Comparison of ENCODE assay signal across 16 cellular contexts in genomic region chr10:124318811-124319210, GRCh38.
DNase-seq lines count a peak whose midpoint lies in the region; ATAC-seq and TF ChIP-seq lines count a peak whose summit lies in the region.
"Had no signal": no experiment of that assay in that cellular context is flagged by ENCODE, and none has a peak within 500 bp of the region (broad histone marks: within the 10 kb centered on the region; RNA-seq: fewer than 3 reads in every experiment).

No MANE protein-coding gene starts in this region.

- H3K4me3 ChIP-seq in endodermal cell (ENCODE audit: low read length) = no peak overlapping the region
- no peak overlapping the region for H3K4me3 ChIP-seq in CD8-positive, alpha-beta memory T cell (ENCODE audit: low read length)
- H3K4me3 ChIP-seq: GM23338 had no signal

- H3K27me3 ChIP-seq in endodermal cell (ENCODE audit: control insufficient read depth, insufficient read depth, low read length, poor library complexity, severe bottlenecking) = no peaks in the 10 kb centered on the region
- H3K27me3 ChIP-seq in CD8-positive, alpha-beta memory T cell (ENCODE audit: insufficient read depth, low read length, poor library complexity, severe bottlenecking) = no peaks in the 10 kb centered on the region

- H3K4me3 Mint-ChIP-seq in chondrocyte (ENCODE audit: unreplicated experiment) (no peak overlapping the region), endodermal cell (no peak overlapping the region), type B pancreatic cell (no peak overlapping the region), nephron progenitor cell (no peak overlapping the region)
- H3K4me3 Mint-ChIP-seq in CD8-positive, alpha-beta memory T cell = no peak overlapping the region
- H3K4me3 Mint-ChIP-seq: B cell; CD4-positive, alpha-beta T cell; GM23338 had no signal

- H3K27ac ChIP-seq in endodermal cell (ENCODE audit: low read depth, low read length) = no peak overlapping the region
- H3K27ac ChIP-seq in CD8-positive, alpha-beta memory T cell (ENCODE audit: low read depth, low read length) = no peak overlapping the region

- ATAC-seq in HG03378 (IDR thresholded peaks at IDR 0.05; ENCODE audit: unreplicated experiment) = no peak
- ATAC-seq: GM23338 had no signal

- no peak overlapping the region for H3K9ac ChIP-seq in endodermal cell (ENCODE audit: extremely low read depth, low read length, poor library complexity, severe bottlenecking)

- CTCF ChIA-PET in CD8-positive, alpha-beta memory T cell (lab: Charles Lee) = no interaction called here

- no peaks in the 10 kb centered on the region for H3K9me3 ChIP-seq in endodermal cell (ENCODE audit: control insufficient read depth, low read length)
- no peaks in the 10 kb centered on the region for H3K9me3 ChIP-seq in CD8-positive, alpha-beta memory T cell (ENCODE audit: low read length)

- H3K27ac Mint-ChIP-seq in chondrocyte (ENCODE audit: unreplicated experiment) = no peak overlapping the region
- H3K27ac Mint-ChIP-seq in endodermal cell = no peak overlapping the region
- H3K27ac Mint-ChIP-seq in type B pancreatic cell = no peak overlapping the region
- peak overlapping the region in 1 of 8 donors; percentile 43 for H3K27ac Mint-ChIP-seq in CD8-positive, alpha-beta memory T cell
- no peak overlapping the region for H3K27ac Mint-ChIP-seq in nephron progenitor cell
- H3K27ac Mint-ChIP-seq: B cell; CD4-positive, alpha-beta T cell; GM23338 had no signal

- WGBS in endodermal cell (ENCODE audit: insufficient coverage in 1 of 2, insufficient read length in 1 of 2), 2 experiments = 79 to 89% methylated on average over 6 to 8 of the region's 8 CpGs

- TF ChIP-seq CTCF in chondrocyte (IDR thresholded peaks at IDR 0.05) = no peak
- TF ChIP-seq CTCF in endodermal cell (conservative IDR thresholded peaks at IDR 0.05) = no peak
- no peak for TF ChIP-seq CTCF in type B pancreatic cell (conservative IDR thresholded peaks at IDR 0.05)
- no peak for TF ChIP-seq CTCF in nephron progenitor cell (IDR thresholded peaks at IDR 0.05)

- no peaks in the 10 kb centered on the region for H3K36me3 ChIP-seq in endodermal cell (ENCODE audit: control insufficient read depth, insufficient read depth, low read length)
- no peaks in the 10 kb centered on the region for H3K36me3 ChIP-seq in CD8-positive, alpha-beta memory T cell (ENCODE audit: insufficient read depth, low read length)

- H3K27me3 Mint-ChIP-seq in chondrocyte (ENCODE audit: low read depth) (no peaks in the 10 kb centered on the region), endodermal cell (ENCODE audit: insufficient read depth) (peaks cover 2% of the 10 kb centered on the region), type B pancreatic cell (peaks cover 9% of the 10 kb centered on the region), nephron progenitor cell (ENCODE audit: low read depth, poor library complexity) (peaks cover 13% of the 10 kb centered on the region)
- H3K27me3 Mint-ChIP-seq in CD8-positive, alpha-beta memory T cell = peaks cover 9 to 10% of the 10 kb centered on the region in 2 donors
- H3K27me3 Mint-ChIP-seq: CD4-positive, alpha-beta T cell had no signal

- no peaks in the 10 kb centered on the region for H3K4me1 ChIP-seq in endodermal cell (ENCODE audit: control insufficient read depth, insufficient read depth, low read length)
- no peaks in the 10 kb centered on the region for H3K4me1 ChIP-seq in CD8-positive, alpha-beta memory T cell (ENCODE audit: insufficient read depth, low read length)

- peak; percentile 42 for DNase-seq in chondrocyte (ENCODE audit: low spot score)
- DNase-seq in endodermal cell = peak; percentile 36
- DNase-seq in mesenteric fat pad (ENCODE audit: low spot score) = peak; percentile 64
- peak; percentile 27 for DNase-seq in type B pancreatic cell (ENCODE audit: extremely low spot score, unreplicated experiment)
- DNase-seq in CD8-positive, alpha-beta memory T cell = no peak
- DNase-seq in nephron progenitor cell = no peak
- DNase-seq: C1 segment of cervical spinal cord; CD4-positive, alpha-beta T cell; COR-L47; DMS153; DMS79 treated with DMSO at 0.1 percent for 48 hours; EL; H7 had no signal

- H3K4me1 Mint-ChIP-seq in chondrocyte (ENCODE audit: low read depth) = peaks cover 32% of the 10 kb centered on the region
- no peaks in the 10 kb centered on the region for H3K4me1 Mint-ChIP-seq in endodermal cell
- peaks cover 7% of the 10 kb centered on the region for H3K4me1 Mint-ChIP-seq in type B pancreatic cell (ENCODE audit: unreplicated experiment)
- no peaks in the 10 kb centered on the region for H3K4me1 Mint-ChIP-seq in CD8-positive, alpha-beta memory T cell
- peaks cover 30% of the 10 kb centered on the region for H3K4me1 Mint-ChIP-seq in nephron progenitor cell
- H3K4me1 Mint-ChIP-seq: B cell, GM23338 had no signal

- H3K36me3 Mint-ChIP-seq in chondrocyte (ENCODE audit: low read depth) = no peaks in the 10 kb centered on the region
- H3K36me3 Mint-ChIP-seq in endodermal cell (ENCODE audit: low read depth) = no peaks in the 10 kb centered on the region
- H3K36me3 Mint-ChIP-seq in type B pancreatic cell = no peaks in the 10 kb centered on the region
- no peaks in the 10 kb centered on the region for H3K36me3 Mint-ChIP-seq in CD8-positive, alpha-beta memory T cell
- H3K36me3 Mint-ChIP-seq in nephron progenitor cell (ENCODE audit: low read depth) = no peaks in the 10 kb centered on the region

- POLR2A ChIA-PET in CD8-positive, alpha-beta memory T cell (lab: Charles Lee) = no interaction called here

- H3K9me3 Mint-ChIP-seq in chondrocyte (ENCODE audit: low read depth) (no peaks in the 10 kb centered on the region), endodermal cell (no peaks in the 10 kb centered on the region), type B pancreatic cell (no peaks in the 10 kb centered on the region), nephron progenitor cell (peaks cover 10% of the 10 kb centered on the region)
- H3K9me3 Mint-ChIP-seq in CD8-positive, alpha-beta memory T cell = peaks cover 0 to 2% (median 0%) of the 10 kb centered on the region in 5 donors
- H3K9me3 Mint-ChIP-seq: CD4-positive, alpha-beta T cell; GM23338 had no signal

Comparison
In these comparisons a context has a peak if more than half of its experiments do, and no peak if none do; other contexts are left out.
1. DNase-seq: peak in chondrocyte (single experiment), endodermal cell (single experiment), mesenteric fat pad (single experiment) and type B pancreatic cell (single experiment); none in CD8-positive, alpha-beta memory T cell (0 of 5) and nephron progenitor cell (single experiment).